ENCODE assay signal across 16 cellular contexts in the genomic region with DNA sequence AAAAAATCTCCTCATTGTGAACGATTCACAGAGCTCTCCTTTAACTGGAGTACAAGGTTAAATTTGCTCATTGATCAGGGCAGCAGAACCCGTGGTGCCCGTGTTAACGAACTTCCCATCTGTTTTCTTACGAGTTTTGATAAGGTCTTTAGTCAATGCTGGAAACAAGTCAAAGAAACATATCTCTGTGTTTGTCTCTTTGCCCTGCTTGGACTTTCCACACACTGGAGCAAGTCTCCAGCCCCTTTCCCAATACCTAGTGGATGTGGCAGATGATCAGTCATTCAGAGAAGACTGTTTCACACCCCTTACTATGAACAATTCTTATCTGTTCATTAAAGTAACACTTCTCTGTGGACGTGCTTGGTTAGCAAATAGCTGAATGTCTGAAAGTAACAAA.
DNase-seq lines count a peak whose midpoint lies in the region; ATAC-seq, FAIRE-seq and TF ChIP-seq lines count a peak whose summit lies in the region.
"Had no signal": no experiment of that assay in that cellular context is flagged by ENCODE, and none has a peak within 500 bp of the region (broad histone marks: within the 10 kb centered on the region; RNA-seq: fewer than 3 reads in every experiment).

No MANE protein-coding gene starts in this region.

- POLR2A ChIA-PET in activated CD8-positive, alpha-beta T cell treated with anti-CD3 and anti-CD28 coated beads for 36 hours (lab: Charles Lee), result interaction anchor here (0.7 to 2.1 kb wide), 4 partner anchors 11 to 120 kb away, joined by 3 to 5 read pairs (median 4); no protein-coding TSS in a partner anchor
- POLR2A ChIA-PET in activated CD8-positive, alpha-beta T cell treated with anti-CD3 and anti-CD28 coated beads, Interleukin-2, amount 10 ng/mL, durations not matched to agents 7 days and 5 days (lab: Charles Lee), result interaction anchor here (0.7 to 1.2 kb wide), 2 partner anchors 121 to 189 kb away, joined by 3 read pairs; no protein-coding TSS in a partner anchor
- POLR2A ChIA-PET in IMR-90 (lab: Charles Lee; ENCODE audit: unreplicated experiment) (no interaction called here), MCF 10A (lab: Yijun Ruan, JAX) (interaction anchor here (0.6 to 5.7 kb wide), 5 partner anchors 14 to 220 kb away, joined by 3 to 34 read pairs (median 3); no protein-coding TSS in a partner anchor)

- H4K20me1 ChIP-seq in IMR-90 (ENCODE audit: insufficient read depth, low read length), result peaks cover 2% of the 10 kb centered on the region; the same call in 1 of the 2 replicates

- BruUV-seq in IMR-90 (replicated peaks; lab: Mats Ljungman, UMichigan) (no TSS peak), MCF 10A (replicated peaks; lab: Mats Ljungman, UMichigan) (no TSS peak)

- H3K9me3 ChIP-seq in IMR-90 (ENCODE audit: control insufficient read depth, insufficient read depth, low read length), result no peaks in the 10 kb centered on the region; the same call in 1 of the 2 replicates
- H3K9me3 ChIP-seq in small intestine (ENCODE audit: control insufficient read depth, low read depth), result no peaks in the 10 kb centered on the region

- H3K4me3 Mint-ChIP-seq in activated CD8-positive, alpha-beta T cell treated with anti-CD3 and anti-CD28 coated beads for 36 hours, result no peak overlapping the region
- H3K4me3 Mint-ChIP-seq in activated CD8-positive, alpha-beta T cell treated with anti-CD3 and anti-CD28 coated beads, Interleukin-2, amount 10 ng/mL, durations not matched to agents 7 days and 5 days, result no peak overlapping the region
- H3K4me3 Mint-ChIP-seq in brain (peak overlapping the region in 1 of 5 experiments; percentile 20), chondrocyte (ENCODE audit: unreplicated experiment) (no peak overlapping the region), MCF 10A (ENCODE audit: unreplicated experiment) (no peak overlapping the region)

- ATAC-seq in activated CD8-positive, alpha-beta T cell treated with anti-CD3 and anti-CD28 coated beads for 36 hours, result peak; percentile 45
- no peak for ATAC-seq in activated CD8-positive, alpha-beta T cell treated with anti-CD3 and anti-CD28 coated beads, Interleukin-2, amount 10 ng/mL, durations not matched to agents 7 days and 5 days
- no peak for ATAC-seq in IMR-90 (ENCODE audit: low read depth)

- H3K9me3 Mint-ChIP-seq in activated CD8-positive, alpha-beta T cell treated with anti-CD3 and anti-CD28 coated beads for 36 hours, result peaks cover 9% of the 10 kb centered on the region
- H3K9me3 Mint-ChIP-seq in activated CD8-positive, alpha-beta T cell treated with anti-CD3 and anti-CD28 coated beads, Interleukin-2, amount 10 ng/mL, durations not matched to agents 7 days and 5 days (ENCODE audit: insufficient read depth), result peaks cover 3% of the 10 kb centered on the region
- H3K9me3 Mint-ChIP-seq in brain, result peaks cover 2 to 14% (median 3%) of the 10 kb centered on the region in 5 experiments
- H3K9me3 Mint-ChIP-seq in chondrocyte (ENCODE audit: low read depth), result peaks cover 11% of the 10 kb centered on the region
- peaks cover 7% of the 10 kb centered on the region for H3K9me3 Mint-ChIP-seq in MCF 10A (ENCODE audit: unreplicated experiment)

- no peak overlapping the region for H3K4me2 ChIP-seq in IMR-90 (ENCODE audit: low read depth, low read length)

- H3K4ac ChIP-seq in IMR-90 (ENCODE audit: low read depth, low read length), result peak overlapping the region; percentile 4; the same call in 1 of the 2 replicates

- TF ChIP-seq RAD21 in IMR-90 (IDR thresholded peaks at IDR 0.05; ENCODE audit: low read length), result no peak

- 0 out of 3 replicates have a peak overlapping the region, but pooled peaks have one; percentile 36 for H2BK15ac ChIP-seq in IMR-90 (ENCODE audit: low read depth, low read length)

- no peak overlapping the region for H3K56ac ChIP-seq in IMR-90 (ENCODE audit: extremely low read depth, insufficient read depth, low read length)

- TF ChIP-seq POLR2A in IMR-90 (IDR thresholded peaks at IDR 0.05; ENCODE audit: low read depth, low read length), result no peak

- no peak overlapping the region for H2AFZ ChIP-seq in IMR-90 (replicated peaks; ENCODE audit: low read length, poor library complexity)

- H3K4me1 ChIP-seq in IMR-90 (ENCODE audit: control insufficient read depth, insufficient read depth, low read length) (peaks cover 34% of the 10 kb centered on the region), small intestine (ENCODE audit: control insufficient read depth in 2 of 2, insufficient read depth in 1 of 2, low read depth in 1 of 2, low read length in 1 of 2) (peaks cover 6 to 44% of the 10 kb centered on the region in 2 donors)

- no peak for FAIRE-seq in small intestine (lab: Jason Lieb, UNC)

- intact Hi-C loops in activated CD8-positive, alpha-beta T cell treated with anti-CD3 and anti-CD28 coated beads for 36 hours (cut with micrococcal nuclease), result no loop called here
- intact Hi-C loops in IMR-90 (cut with micrococcal nuclease), result no loop called here
- intact Hi-C loops in MCF 10A (cut with micrococcal nuclease), result no loop called here

- peak overlapping the region; percentile 21; the same call in 1 of the 2 replicates for H2BK120ac ChIP-seq in IMR-90 (ENCODE audit: low read depth, low read length)

- peaks cover 74% of the 10 kb centered on the region for H3K4me1 Mint-ChIP-seq in activated CD8-positive, alpha-beta T cell treated with anti-CD3 and anti-CD28 coated beads for 36 hours (ENCODE audit: low read depth)
- peaks cover 21% of the 10 kb centered on the region for H3K4me1 Mint-ChIP-seq in activated CD8-positive, alpha-beta T cell treated with anti-CD3 and anti-CD28 coated beads, Interleukin-2, amount 10 ng/mL, durations not matched to agents 7 days and 5 days (ENCODE audit: low read depth)
- peaks cover 68% of the 10 kb centered on the region for H3K4me1 Mint-ChIP-seq in brain
- peaks cover 61% of the 10 kb centered on the region for H3K4me1 Mint-ChIP-seq in chondrocyte (ENCODE audit: low read depth)
- H3K4me1 Mint-ChIP-seq in MCF 10A (ENCODE audit: insufficient read depth, unreplicated experiment), result peaks cover 36% of the 10 kb centered on the region

- in situ Hi-C loops in IMR-90 (cut with MboI; ENCODE audit: low sequenced_read_pairs), result no loop called here

- peak overlapping the region; percentile 60; the same call in 1 of the 2 replicates for H2AK5ac ChIP-seq in IMR-90 (ENCODE audit: low read depth, low read length)

- H3K27ac Mint-ChIP-seq in activated CD8-positive, alpha-beta T cell treated with anti-CD3 and anti-CD28 coated beads for 36 hours, result peak overlapping the region; percentile 73
- H3K27ac Mint-ChIP-seq in activated CD8-positive, alpha-beta T cell treated with anti-CD3 and anti-CD28 coated beads, Interleukin-2, amount 10 ng/mL, durations not matched to agents 7 days and 5 days, result no peak overlapping the region
- H3K27ac Mint-ChIP-seq in brain (peak overlapping the region in 3 of 5 experiments; percentile 53 to 81 (median 80)), chondrocyte (ENCODE audit: unreplicated experiment) (no peak overlapping the region), MCF 10A (ENCODE audit: low read depth, unreplicated experiment) (no peak overlapping the region)

- CTCF ChIA-PET in activated CD8-positive, alpha-beta T cell treated with anti-CD3 and anti-CD28 coated beads for 36 hours (lab: Charles Lee), result interaction anchor here (0.8 to 2.3 kb wide), 6 partner anchors 8 to 121 kb away, joined by 3 to 6 read pairs (median 4); a partner anchor contains a TSS
- CTCF ChIA-PET in activated CD8-positive, alpha-beta T cell treated with anti-CD3 and anti-CD28 coated beads, Interleukin-2, amount 10 ng/mL, durations not matched to agents 7 days and 5 days (lab: Charles Lee), result interaction anchor here (0.8 to 5.1 kb wide), 2 partner anchors 16 to 31 kb away, joined by 3 to 28 read pairs; no protein-coding TSS in a partner anchor
- CTCF ChIA-PET in IMR-90 (lab: Yijun Ruan, JAX) (no interaction called here), MCF 10A (lab: Yijun Ruan, JAX) (interaction anchor here (0.5 to 1.8 kb wide), 4 partner anchors 14 to 262 kb away, joined by 3 to 8 read pairs (median 4); no protein-coding TSS in a partner anchor)

- dilution Hi-C loops in IMR-90 (cut with HindIII; ENCODE audit: low sequenced_read_pairs, unreplicated experiment), result no loop called here

- H3K4me3 ChIP-seq in IMR-90 (ENCODE audit: insufficient read depth, low read depth, low read length) (no peak overlapping the region), small intestine (ENCODE audit: low read depth in 1 of 2, low read length in 2 of 2) (no peak overlapping the region)

- H2AK9ac ChIP-seq in IMR-90 (replicated peaks; ENCODE audit: low read depth, low read length, poor library complexity), result no peak overlapping the region

- DNase-seq in activated CD8-positive, alpha-beta T cell treated with anti-CD3 and anti-CD28 coated beads for 36 hours, result no peak
- no peak for DNase-seq in activated CD8-positive, alpha-beta T cell treated with anti-CD3 and anti-CD28 coated beads, Interleukin-2, amount 10 ng/mL, durations not matched to agents 7 days and 5 days
- no peak for DNase-seq in IMR-90
- DNase-seq in small intestine, result peak; percentile 36
- no peak for DNase-seq in chondrocyte (ENCODE audit: low spot score)
- DNase-seq in NAMALWA (ENCODE audit: low spot score), result no peak
- no peak for DNase-seq in MCF 10A (ENCODE audit: unreplicated experiment)
- DNase-seq: cortex of kidney, erythroblast, glutamatergic neuron, islet precursor cell, NCI-H2081 treated with DMSO at 0.1 percent for 48 hours, NCI-H774, occipital lobe, WERI-Rb-1 had no signal

- WGBS in IMR-90 (ENCODE audit: extremely low coverage in 2 of 2, insufficient read length in 1 of 2), 2 experiments, result 82% methylated on average over 4 of the region's 6 CpGs; no CpG with 5 or more reads in 1 of the 2 experiments
- 24 to 56% (median 34%) methylated on average over 6 of the region's 6 CpGs for WGBS in small intestine, 3 donors

- no peak overlapping the region for H3K23ac ChIP-seq in IMR-90 (ENCODE audit: low read depth, low read length)

- H3K9ac ChIP-seq in IMR-90 (ENCODE audit: low read depth, low read length), result no peak overlapping the region

- H3K27me3 ChIP-seq in IMR-90 (ENCODE audit: control insufficient read depth, insufficient read depth, low read length) (no peaks in the 10 kb centered on the region), small intestine (ENCODE audit: control insufficient read depth in 2 of 2, insufficient read depth in 2 of 2, low read length in 2 of 2) (no peaks in the 10 kb centered on the region)

- H2BK20ac ChIP-seq in IMR-90 (ENCODE audit: low read depth, low read length), result peak overlapping the region; percentile 39; the same call in 1 of the 2 replicates

- no peak overlapping the region for H4K5ac ChIP-seq in IMR-90 (ENCODE audit: low read depth, low read length)

- no peak overlapping the region for H3K18ac ChIP-seq in IMR-90 (ENCODE audit: low read depth, low read length)

- H2BK5ac ChIP-seq in IMR-90 (ENCODE audit: low read depth, low read length, poor library complexity, severe bottlenecking), result no peak overlapping the region

- peaks cover 67% of the 10 kb centered on the region for H3K36me3 Mint-ChIP-seq in activated CD8-positive, alpha-beta T cell treated with anti-CD3 and anti-CD28 coated beads for 36 hours (ENCODE audit: low read depth)
- peaks cover 31% of the 10 kb centered on the region for H3K36me3 Mint-ChIP-seq in activated CD8-positive, alpha-beta T cell treated with anti-CD3 and anti-CD28 coated beads, Interleukin-2, amount 10 ng/mL, durations not matched to agents 7 days and 5 days (ENCODE audit: low read depth)
- peaks cover 27% of the 10 kb centered on the region for H3K36me3 Mint-ChIP-seq in brain
- peaks cover 6% of the 10 kb centered on the region for H3K36me3 Mint-ChIP-seq in chondrocyte (ENCODE audit: low read depth)
- peaks cover 4% of the 10 kb centered on the region for H3K36me3 Mint-ChIP-seq in MCF 10A (ENCODE audit: insufficient read depth, unreplicated experiment)

- H3K27ac ChIP-seq in IMR-90 (ENCODE audit: insufficient read depth, low read length) (no peak overlapping the region), small intestine (ENCODE audit: low read depth in 1 of 2, low read length in 1 of 2) (peak overlapping the region in 1 of 2 donors; percentile 27)
- H3K27ac ChIP-seq: WERI-Rb-1 had no signal

- H3K14ac ChIP-seq in IMR-90 (replicated peaks; ENCODE audit: low read depth, low read length), result no peak overlapping the region

- no peak for TF ChIP-seq CTCF in activated CD8-positive, alpha-beta T cell treated with anti-CD3 and anti-CD28 coated beads for 36 hours (IDR thresholded peaks at IDR 0.05)
- TF ChIP-seq CTCF in IMR-90 (conservative IDR thresholded peaks at IDR 0.05; ENCODE audit: low read depth, low read length) (no peak), brain (conservative IDR thresholded peaks at IDR 0.05) (no peak), chondrocyte (IDR thresholded peaks at IDR 0.05) (no peak), MCF 10A (IDR thresholded peaks at IDR 0.05; ENCODE audit: unreplicated experiment) (no peak)

- H4K91ac ChIP-seq in IMR-90 (ENCODE audit: insufficient read depth, low read depth, low read length), result no peak overlapping the region

- peak overlapping the region in 1 of 2 experiments; percentile 11; a peak in 1 of 4 replicates for H4K8ac ChIP-seq in IMR-90 (ENCODE audit: low read depth in 2 of 2, low read length in 2 of 2)

- H3K27me3 Mint-ChIP-seq in activated CD8-positive, alpha-beta T cell treated with anti-CD3 and anti-CD28 coated beads for 36 hours, result no peaks in the 10 kb centered on the region
- no peaks in the 10 kb centered on the region for H3K27me3 Mint-ChIP-seq in activated CD8-positive, alpha-beta T cell treated with anti-CD3 and anti-CD28 coated beads, Interleukin-2, amount 10 ng/mL, durations not matched to agents 7 days and 5 days (ENCODE audit: low read depth)
- no peaks in the 10 kb centered on the region for H3K27me3 Mint-ChIP-seq in brain
- no peaks in the 10 kb centered on the region for H3K27me3 Mint-ChIP-seq in chondrocyte (ENCODE audit: low read depth)
- no peaks in the 10 kb centered on the region for H3K27me3 Mint-ChIP-seq in MCF 10A (ENCODE audit: insufficient read depth, unreplicated experiment)

- peaks cover 10% of the 10 kb centered on the region; the same call in 1 of the 2 replicates for H3K36me3 ChIP-seq in IMR-90 (ENCODE audit: control insufficient read depth, insufficient read depth, low read length)
- no peaks in the 10 kb centered on the region for H3K36me3 ChIP-seq in small intestine (ENCODE audit: control insufficient read depth in 2 of 2, insufficient read depth in 2 of 2, low read length in 2 of 2)
- H3K36me3 ChIP-seq: WERI-Rb-1 had no signal

- peaks cover 14% of the 10 kb centered on the region for H3K9me1 ChIP-seq in IMR-90 (ENCODE audit: insufficient read depth, low read length)

- peaks cover 57 to 88% of the 10 kb centered on the region in 2 experiments for H3K79me1 ChIP-seq in IMR-90 (ENCODE audit: low read depth in 1 of 2, low read length in 2 of 2)

Comparison
In these comparisons a context has a peak if more than half of its experiments do, and no peak if none do; other contexts are left out.
1. H3K27ac Mint-ChIP-seq: peak in activated CD8-positive, alpha-beta T cell treated with anti-CD3 and anti-CD28 coated beads for 36 hours (single experiment) and brain (3 of 5); none in activated CD8-positive, alpha-beta T cell treated with anti-CD3 and anti-CD28 coated beads, Interleukin-2, amount 10 ng/mL, durations not matched to agents 7 days and 5 days (single experiment), chondrocyte (single experiment) and MCF 10A (single experiment).